Comparison of ENCODE assay signal across 8 cellular contexts in the genomic region with DNA sequence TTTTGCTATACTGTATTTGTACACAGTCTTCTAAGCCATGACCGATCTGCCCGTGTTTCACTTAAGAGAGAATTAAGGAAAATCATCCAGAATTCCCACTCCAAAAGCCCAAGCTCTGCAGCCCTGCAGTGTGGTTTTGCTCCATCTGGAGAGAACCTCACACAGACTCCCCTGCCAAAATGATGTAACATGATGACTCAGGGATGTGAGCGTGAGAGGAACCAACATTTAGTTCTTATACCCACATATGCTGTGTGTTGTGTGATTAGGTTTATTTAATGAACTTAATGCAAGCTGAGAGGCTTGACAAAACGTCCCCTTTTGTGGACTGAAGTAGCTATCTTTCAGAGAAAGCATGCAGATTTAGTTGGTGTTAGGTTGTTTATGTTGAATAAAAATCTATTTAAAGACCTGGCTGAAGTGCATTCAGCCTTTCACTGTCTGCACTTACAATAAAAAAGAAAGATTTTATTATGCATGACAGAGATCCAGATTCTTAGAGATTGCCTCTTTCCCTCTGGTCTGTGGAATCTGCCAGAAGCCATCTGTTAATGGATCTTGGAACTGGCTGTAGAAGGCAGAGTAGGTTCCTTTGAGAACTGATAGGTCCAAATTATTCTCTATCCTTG. TPM values are rescaled to one million over a fixed set of nuclear protein-coding genes. Genes with fewer than 3 reads are reported as not detected.
DNase-seq lines count a peak whose midpoint lies in the region; ATAC-seq and TF ChIP-seq lines count a peak whose summit lies in the region.

No MANE protein-coding gene starts in this region.

- no peaks in the 10 kb centered on the region for H3K27me3 ChIP-seq in liver (ENCODE audit: control insufficient read depth in 4 of 4, insufficient read depth in 4 of 4, low read length in 3 of 4)

- H3K9ac ChIP-seq in liver (ENCODE audit: low read depth in 1 of 2, low read length in 2 of 2) = no peak overlapping the region

- TF ChIP-seq CTCF in cardiac fibroblast (IDR thresholded peaks at IDR 0.05; ENCODE audit: low read depth, low read length) (no peak), liver (IDR thresholded peaks at IDR 0.05; ENCODE audit: low read depth, low read length, missing input control) (no peak)

- no peak overlapping the region for H3K27ac ChIP-seq in liver (ENCODE audit: low read depth in 1 of 2, low read length in 2 of 2)

- DNase-seq in H4 (ENCODE audit: low spot score) = peak; percentile 95
- peak; percentile 76 for DNase-seq in NCI-H345 (lab: John Stamatoyannopoulos, UW)
- peak; percentile 87 to 91 for DNase-seq in cardiac fibroblast (ENCODE audit: low read depth in 2 of 2)
- DNase-seq in NCI-H1930 (lab: John Stamatoyannopoulos, UW) = no peak
- DNase-seq in activated CD4-positive, alpha-beta T cell treated with anti-CD3 and anti-CD28 coated beads for 4 hours = no peak

- ATAC-seq in GM19324 (IDR thresholded peaks at IDR 0.05; ENCODE audit: low FRiP score, unreplicated experiment) = no peak
- ATAC-seq in GM18861 (IDR thresholded peaks at IDR 0.05; ENCODE audit: unreplicated experiment) = no peak

- no peaks in the 10 kb centered on the region for H3K36me3 ChIP-seq in liver (ENCODE audit: control insufficient read depth in 4 of 4, insufficient read depth in 3 of 4, low read depth in 1 of 4, low read length in 3 of 4)

- H3K4me3 ChIP-seq in cardiac fibroblast (replicated peaks in 1 of 2; ENCODE audit: low read depth in 2 of 2, low read length in 2 of 2) = no peak overlapping the region
- no peak overlapping the region for H3K4me3 ChIP-seq in liver (ENCODE audit: low read depth in 1 of 3, low read length in 3 of 3)

- peaks cover 2 to 28% (median 13%) of the 10 kb centered on the region in 4 donors for H3K4me1 ChIP-seq in liver (ENCODE audit: control insufficient read depth in 4 of 4, insufficient read depth in 4 of 4, low read length in 3 of 4)

- no peak for TF ChIP-seq RAD21 in liver (IDR thresholded peaks at IDR 0.05)

- no peaks in the 10 kb centered on the region for H3K9me3 ChIP-seq in liver (ENCODE audit: control insufficient read depth in 4 of 4, low read length in 3 of 4)

- 63% methylated on average over 4 of the region's 4 CpGs for WGBS in liver

TF ChIP-seq in liver, 16 proteins besides CTCF, POLR2A, EP300 and RAD21:
- no peak for TF ChIP-seq HNF4A (conservative IDR thresholded peaks at IDR 0.05)
- TF ChIP-seq, protein P1, sequence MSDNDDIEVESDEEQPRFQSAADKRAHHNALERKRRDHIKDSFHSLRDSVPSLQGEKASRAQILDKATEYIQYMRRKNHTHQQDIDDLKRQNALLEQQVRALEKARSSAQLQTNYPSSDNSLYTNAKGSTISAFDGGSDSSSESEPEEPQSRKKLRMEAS (IDR thresholded peaks at IDR 0.05) = no peak
- peak; percentile 16 to 78 for TF ChIP-seq JUND (IDR thresholded peaks at IDR 0.05)
TF ChIP-seq in liver: peak in this region for 1.

RNA-seq across cellular contexts. Expression of a gene that starts 6.3 kb away (rescaled TPM):
- total RNA-seq in H4 (2014; rRNA removed; shearing (Covaris generic)) = 68.4 and 71.5 TPM in 2 replicates
- total RNA-seq in liver = 10 to 100 TPM; 16.5 to 25.9 TPM
- 10 to 100 TPM in 1 of 2 donors, 1 to 10 TPM in 1; 5.0 to 13.3 TPM for polyA plus RNA-seq in liver

Comparison
In these comparisons a context has a peak if more than half of its experiments do, and no peak if none do; other contexts are left out.
1. DNase-seq: peak in H4 (single experiment), NCI-H345 (single experiment) and cardiac fibroblast (2 of 2); none in NCI-H1930 (0 of 2) and activated CD4-positive, alpha-beta T cell treated with anti-CD3 and anti-CD28 coated beads for 4 hours (0 of 2).